ENCODE assay signal across 22 cellular contexts in genomic region chr1:85452859-85453430, GRCh38. TPM values are rescaled to one million over a fixed set of nuclear protein-coding genes. Genes with fewer than 3 reads are reported as not detected.
DNase-seq lines count a peak whose midpoint lies in the region; ATAC-seq, FAIRE-seq and TF ChIP-seq lines count a peak whose summit lies in the region.
"Had no signal": no experiment of that assay in that cellular context is flagged by ENCODE, and none has a peak within 500 bp of the region (broad histone marks: within the 10 kb centered on the region; RNA-seq: fewer than 3 reads in every experiment).

No MANE protein-coding gene starts in this region.

- H3K27ac Mint-ChIP-seq in activated naive CD4-positive, alpha-beta T cell treated with anti-CD3 and anti-CD28 coated beads, Interleukin-2, amount 10 ng/mL, durations not matched to agents 7 days and 5 days: no peak overlapping the region
- H3K27ac Mint-ChIP-seq in natural killer cell treated with Interleukin-12 subunit alpha and Interleukin-12 subunit beta and Interleukin-15 and Interleukin-18, amount 100 ng/mL, for 72 hours: no peak overlapping the region
- H3K27ac Mint-ChIP-seq: CD4-positive, alpha-beta memory T cell had no signal

- intact Hi-C loops in Panc1 (cut with micrococcal nuclease; ENCODE audit: unreplicated experiment): no loop called here
- intact Hi-C loops in kidney (cut with DNase I): no loop called here
- intact Hi-C loops in stomach (cut with DNase I; ENCODE audit: low total_unique reads): no loop called here

- peaks cover 92% of the 10 kb centered on the region for H3K79me2 ChIP-seq in ACC112 (ENCODE audit: control insufficient read depth, insufficient read depth, low read length, unreplicated experiment)

- H3K27ac ChIP-seq in ACC112 (ENCODE audit: low read depth, low read length) (peak overlapping the region; percentile 29; the same call in 1 of the 2 replicates), Panc1 (ENCODE audit: low read length) (peak overlapping the region; percentile 19; the same call in 1 of the 2 replicates), kidney (ENCODE audit: low read depth in 2 of 2, low read length in 2 of 2) (peak overlapping the region; percentile 59 to 71), rectal smooth muscle tissue (ENCODE audit: low read depth, low read length) (peak overlapping the region; percentile 41), stomach (peak overlapping the region in 2 of 5 donors; percentile 36 to 47)
- H3K27ac ChIP-seq: A549, BLaER1 had no signal

- CTCF ChIA-PET in Panc1 (lab: Charles Lee): interaction anchor here (0.6 kb wide), 1 partner anchor 124 kb away, joined by 3 read pairs; no protein-coding TSS in a partner anchor
- CTCF ChIA-PET in activated naive CD4-positive, alpha-beta T cell treated with anti-CD3 and anti-CD28 coated beads, Interleukin-2, amount 10 ng/mL, durations not matched to agents 7 days and 5 days (lab: Charles Lee): no interaction called here

- DNase-seq in Panc1 (ENCODE audit: low read depth, low spot score): no peak
- no peak for DNase-seq in kidney
- no peak for DNase-seq in NCI-H2029 (lab: John Stamatoyannopoulos, UW)
- DNase-seq in activated naive CD4-positive, alpha-beta T cell treated with anti-CD3 and anti-CD28 coated beads, Interleukin-2, amount 10 ng/mL, durations not matched to agents 7 days and 5 days: no peak
- no peak for DNase-seq in natural killer cell treated with Interleukin-12 subunit alpha and Interleukin-12 subunit beta and Interleukin-15 and Interleukin-18, amount 100 ng/mL, for 72 hours (ENCODE audit: low spot score)
- DNase-seq in stomach: no peak
- DNase-seq: CD4-positive, alpha-beta memory T cell; DMS153; GDM1; MM.1S; NCI-H1092 treated with DMSO at 0.1 percent for 48 hours; NCI-H146; NCI-H2081 treated with DMSO at 0.1 percent for 48 hours; NCI-H446 treated with DMSO at 0.1 percent for 48 hours; RPMI8226; SHP77 treated with DMSO at 0.1 percent for 48 hours had no signal

- H3K36me3 Mint-ChIP-seq in activated naive CD4-positive, alpha-beta T cell treated with anti-CD3 and anti-CD28 coated beads, Interleukin-2, amount 10 ng/mL, durations not matched to agents 7 days and 5 days: no peaks in the 10 kb centered on the region
- no peaks in the 10 kb centered on the region for H3K36me3 Mint-ChIP-seq in natural killer cell treated with Interleukin-12 subunit alpha and Interleukin-12 subunit beta and Interleukin-15 and Interleukin-18, amount 100 ng/mL, for 72 hours
- H3K36me3 Mint-ChIP-seq: CD4-positive, alpha-beta memory T cell had no signal

- no peaks in the 10 kb centered on the region for H3K27me3 Mint-ChIP-seq in activated naive CD4-positive, alpha-beta T cell treated with anti-CD3 and anti-CD28 coated beads, Interleukin-2, amount 10 ng/mL, durations not matched to agents 7 days and 5 days
- H3K27me3 Mint-ChIP-seq in natural killer cell treated with Interleukin-12 subunit alpha and Interleukin-12 subunit beta and Interleukin-15 and Interleukin-18, amount 100 ng/mL, for 72 hours: peaks cover 8 to 15% of the 10 kb centered on the region in 2 donors

- H3K9me3 Mint-ChIP-seq in activated naive CD4-positive, alpha-beta T cell treated with anti-CD3 and anti-CD28 coated beads, Interleukin-2, amount 10 ng/mL, durations not matched to agents 7 days and 5 days: no peaks in the 10 kb centered on the region
- H3K9me3 Mint-ChIP-seq in natural killer cell treated with Interleukin-12 subunit alpha and Interleukin-12 subunit beta and Interleukin-15 and Interleukin-18, amount 100 ng/mL, for 72 hours: peaks cover 7% of the 10 kb centered on the region

- H3K9ac ChIP-seq in kidney (ENCODE audit: low read length in 2 of 2) (no peak overlapping the region), rectal smooth muscle tissue (ENCODE audit: low read length) (no peak overlapping the region)
- H3K9ac ChIP-seq: BLaER1 had no signal

- H3K4me1 Mint-ChIP-seq in activated naive CD4-positive, alpha-beta T cell treated with anti-CD3 and anti-CD28 coated beads, Interleukin-2, amount 10 ng/mL, durations not matched to agents 7 days and 5 days: no peaks in the 10 kb centered on the region
- no peaks in the 10 kb centered on the region for H3K4me1 Mint-ChIP-seq in natural killer cell treated with Interleukin-12 subunit alpha and Interleukin-12 subunit beta and Interleukin-15 and Interleukin-18, amount 100 ng/mL, for 72 hours (ENCODE audit: low read depth in 2 of 2)
- H3K4me1 Mint-ChIP-seq: CD4-positive, alpha-beta memory T cell had no signal

- H3K4me3 ChIP-seq in ACC112 (ENCODE audit: low read depth, low read length) (no peak overlapping the region), Panc1 (ENCODE audit: low read depth in 2 of 2, low read length in 2 of 2) (no peak overlapping the region), kidney (ENCODE audit: low read length in 2 of 2) (no peak overlapping the region), rectal smooth muscle tissue (ENCODE audit: low read length) (no peak overlapping the region), stomach (no peak overlapping the region)
- H3K4me3 ChIP-seq: A549, BLaER1, HAP-1 had no signal

- TF ChIP-seq POLR2A in stomach (IDR thresholded peaks at IDR 0.05): no peak

- POLR2A ChIA-PET in Panc1 (lab: Charles Lee): interaction anchor here (0.6 kb wide), 1 partner anchor 880 kb away, joined by 3 read pairs; no protein-coding TSS in a partner anchor

- no peak overlapping the region for H2AFZ ChIP-seq in ACC112 (ENCODE audit: low read length, unreplicated experiment)

- H3K36me3 ChIP-seq in ACC112 (ENCODE audit: insufficient read depth, low read length) (peaks cover 10% of the 10 kb centered on the region; the same call in 1 of the 2 replicates), Panc1 (ENCODE audit: control insufficient read depth, insufficient read depth, low read length) (no peaks in the 10 kb centered on the region), kidney (ENCODE audit: control insufficient read depth in 1 of 2, insufficient read depth in 2 of 2, low read length in 2 of 2) (no peaks in the 10 kb centered on the region), rectal smooth muscle tissue (ENCODE audit: control insufficient read depth, insufficient read depth, low read length) (no peaks in the 10 kb centered on the region), stomach (no peaks in the 10 kb centered on the region)
- H3K36me3 ChIP-seq: BLaER1, HAP-1 had no signal

- no peak for TF ChIP-seq EP300 in stomach (IDR thresholded peaks at IDR 0.05)

- TF ChIP-seq CTCF in Panc1 (IDR thresholded peaks at IDR 0.05): no peak
- TF ChIP-seq CTCF in kidney (IDR thresholded peaks at IDR 0.05; ENCODE audit: borderline replicate concordance, extremely low read depth, insufficient read depth): no peak
- TF ChIP-seq CTCF in stomach (IDR thresholded peaks at IDR 0.05): no peak

- WGBS in stomach, 5 donors: 53 to 69% (median 55%) methylated on average over 3 of the region's 3 CpGs

- ATAC-seq in Panc1: no peak
- ATAC-seq in natural killer cell treated with Interleukin-12 subunit alpha and Interleukin-12 subunit beta and Interleukin-15 and Interleukin-18, amount 100 ng/mL, for 72 hours: no peak
- ATAC-seq: A549 had no signal

- H3K9me3 ChIP-seq in Panc1 (ENCODE audit: control insufficient read depth, insufficient read depth, low read depth, low read length) (no peaks in the 10 kb centered on the region), kidney (ENCODE audit: control insufficient read depth in 1 of 2, low read length in 2 of 2) (no peaks in the 10 kb centered on the region), stomach (no peaks in the 10 kb centered on the region)
- H3K9me3 ChIP-seq: A549, BLaER1, HAP-1 had no signal

- no peaks in the 10 kb centered on the region for H3K27me3 ChIP-seq in ACC112 (ENCODE audit: insufficient read depth, low read length)
- no peaks in the 10 kb centered on the region for H3K27me3 ChIP-seq in Panc1 (ENCODE audit: control insufficient read depth, insufficient read depth, low read length)
- H3K27me3 ChIP-seq in rectal smooth muscle tissue (ENCODE audit: control insufficient read depth, insufficient read depth, low read length): no peaks in the 10 kb centered on the region
- H3K27me3 ChIP-seq in stomach: no peaks in the 10 kb centered on the region
- H3K27me3 ChIP-seq: BLaER1 had no signal

- no peak overlapping the region for H3K4me3 Mint-ChIP-seq in activated naive CD4-positive, alpha-beta T cell treated with anti-CD3 and anti-CD28 coated beads, Interleukin-2, amount 10 ng/mL, durations not matched to agents 7 days and 5 days
- H3K4me3 Mint-ChIP-seq in natural killer cell treated with Interleukin-12 subunit alpha and Interleukin-12 subunit beta and Interleukin-15 and Interleukin-18, amount 100 ng/mL, for 72 hours: no peak overlapping the region
- H3K4me3 Mint-ChIP-seq: CD4-positive, alpha-beta memory T cell had no signal

- FAIRE-seq in kidney (lab: Jason Lieb, UNC): no peak
- FAIRE-seq: A549, GM19239 had no signal

- BruUV-seq in Panc1 (replicated peaks; lab: Mats Ljungman, UMichigan): no TSS peak

- in situ Hi-C loops in Panc1 (cut with HindIII; ENCODE audit: low pct_unique_long_range_greater_than_20kb, low sequenced_read_pairs): no loop called here

- H3K4me1 ChIP-seq in ACC112 (ENCODE audit: control insufficient read depth, insufficient read depth, low read length, unreplicated experiment) (peaks cover 71% of the 10 kb centered on the region), Panc1 (ENCODE audit: control insufficient read depth, insufficient read depth, low read length) (peaks cover 41% of the 10 kb centered on the region), kidney (ENCODE audit: control insufficient read depth in 1 of 2, insufficient read depth in 1 of 2, low read depth in 1 of 2, low read length in 2 of 2) (peaks cover 23 to 41% of the 10 kb centered on the region in 2 donors), rectal smooth muscle tissue (ENCODE audit: control insufficient read depth, insufficient read depth, low read length) (peaks cover 7% of the 10 kb centered on the region), stomach (peaks cover 5 to 46% (median 22%) of the 10 kb centered on the region in 4 donors)
- H3K4me1 ChIP-seq: A549, BLaER1 had no signal

RNA-seq across cellular contexts. Expression of gene DDAH1, which starts 12.0 kb away (rescaled TPM):
- 85.4 TPM for total RNA-seq in Panc1 (2021; ENCODE audit: unreplicated experiment)
- 34.5 TPM for polyA plus RNA-seq in Panc1 (2012; ENCODE audit: insufficient read length)
- total RNA-seq in kidney: 73.1 TPM
- polyA plus RNA-seq in kidney (ENCODE audit: insufficient read depth, low read depth, low replicate concordance): 98.9 TPM
- total RNA-seq in natural killer cell treated with Interleukin-12 subunit alpha and Interleukin-12 subunit beta and Interleukin-15 and Interleukin-18, amount 100 ng/mL, for 72 hours: not detected
- total RNA-seq in stomach: 100 to 1,000 TPM in 1 of 5 donors, 10 to 100 TPM in 4; 39.7 to 113 (median 58.4) TPM
- 10 to 100 TPM; 10.6 to 23.1 (median 20.0) TPM for polyA plus RNA-seq in stomach
- total RNA-seq: CD4-positive, alpha-beta memory T cell had no signal
- polyA plus RNA-seq: CD4-positive, alpha-beta memory T cell had no signal

Comparison
In these comparisons a context has a peak if more than half of its experiments do, and no peak if none do; other contexts are left out.
1. RNA of gene DDAH1, which starts 12.0 kb away (total RNA-seq): 85.4 TPM in Panc1 (single experiment), 73.1 TPM in kidney (single experiment) and 39.7 to 113 TPM in stomach; not detected in natural killer cell treated with Interleukin-12 subunit alpha and Interleukin-12 subunit beta and Interleukin-15 and Interleukin-18, amount 100 ng/mL, for 72 hours; every median in the first group is over 10 times any median in the second.